ENCODE assay signal across 20 cellular contexts in the genomic region with DNA sequence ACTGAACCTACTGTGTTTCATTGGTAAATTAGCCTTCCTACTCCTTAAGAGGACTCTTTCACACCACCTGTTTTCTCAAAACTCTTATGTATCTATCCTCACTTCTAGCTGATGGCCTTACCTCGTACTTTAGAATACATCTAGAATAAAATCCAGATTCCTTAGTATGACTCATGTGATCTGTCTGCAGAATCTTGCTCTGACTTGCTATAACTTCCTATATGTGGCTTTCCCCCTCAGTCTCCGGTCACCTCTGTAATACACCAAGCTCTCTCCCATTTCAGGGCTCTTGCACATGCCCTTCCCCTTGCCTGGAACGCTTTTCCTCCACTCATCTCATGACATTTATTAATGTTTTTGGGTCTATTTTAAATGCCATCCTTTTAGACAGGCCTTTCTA.
DNase-seq lines count a peak whose midpoint lies in the region; ATAC-seq, FAIRE-seq and TF ChIP-seq lines count a peak whose summit lies in the region.
"Had no signal": no experiment of that assay in that cellular context is flagged by ENCODE, and none has a peak within 500 bp of the region (broad histone marks: within the 10 kb centered on the region; RNA-seq: fewer than 3 reads in every experiment).

No MANE protein-coding gene starts in this region.

- H3K36me3 ChIP-seq in breast epithelium = no peaks in the 10 kb centered on the region
- no peaks in the 10 kb centered on the region for H3K36me3 ChIP-seq in RWPE2 (ENCODE audit: low read depth)
- H3K36me3 ChIP-seq: BE2C had no signal

- H3K9me3 Mint-ChIP-seq in MCF 10A (ENCODE audit: unreplicated experiment) = no peaks in the 10 kb centered on the region
- H3K9me3 Mint-ChIP-seq in T-cell = no peaks in the 10 kb centered on the region

- BruUV-seq in MCF 10A (replicated peaks; lab: Mats Ljungman, UMichigan) = no TSS peak

- DNase-seq in MCF 10A (ENCODE audit: unreplicated experiment) (peak; percentile 55), breast epithelium (ENCODE audit: low spot score in 2 of 2) (no peak), RWPE2 (ENCODE audit: low spot score) (no peak), epithelial cell of esophagus (ENCODE audit: low read depth) (peak; percentile 82), urothelium cell line (ENCODE audit: low spot score) (peak; percentile 27), kidney tubule cell (ENCODE audit: low spot score) (no peak), T-cell (no peak)
- DNase-seq: 8988T; BE2C; CD4-positive, CD25-positive, alpha-beta regulatory T cell; COR-L47; GDM1; GOT3; MM.1S; NCI-H1092; NCI-H1436 treated with DMSO at 0.1 percent for 48 hours; NCI-H2081; NCI-H774 had no signal

- TF ChIP-seq CTCF in MCF 10A (IDR thresholded peaks at IDR 0.05; ENCODE audit: unreplicated experiment) (no peak), breast epithelium (IDR thresholded peaks at IDR 0.05) (no peak), RWPE2 (IDR thresholded peaks at IDR 0.05; ENCODE audit: poor library complexity, severe bottlenecking) (no peak), epithelial cell of esophagus (IDR thresholded peaks at IDR 0.05; ENCODE audit: insufficient read depth, low read depth, low read length, missing control alignments) (no peak)

- CTCF ChIA-PET in MCF 10A (lab: Yijun Ruan, JAX) (interaction anchor here (0.6 to 2.1 kb wide), 3 partner anchors 10 to 251 kb away, joined by 3 to 9 read pairs (median 3); no protein-coding TSS in a partner anchor), T-cell (lab: Charles Lee) (no interaction called here)

- H3K4me1 ChIP-seq in breast epithelium (no peaks in the 10 kb centered on the region), RWPE2 (ENCODE audit: insufficient read depth, poor library complexity, severe bottlenecking) (peaks cover 37% of the 10 kb centered on the region)
- H3K4me1 ChIP-seq: BE2C had no signal

- H3K4me3 ChIP-seq in breast epithelium = no peak overlapping the region
- H3K4me3 ChIP-seq in RWPE2 (ENCODE audit: severe bottlenecking) = no peak overlapping the region
- H3K4me3 ChIP-seq in epithelial cell of esophagus (ENCODE audit: low read length) = no peak overlapping the region

- H3K9me3 ChIP-seq in breast epithelium (no peaks in the 10 kb centered on the region), RWPE2 (ENCODE audit: severe bottlenecking) (no peaks in the 10 kb centered on the region)
- H3K9me3 ChIP-seq: BE2C had no signal

- H3K27ac Mint-ChIP-seq in MCF 10A (ENCODE audit: low read depth, unreplicated experiment) (peak overlapping the region; percentile 18), T-cell (no peak overlapping the region)
- H3K27ac Mint-ChIP-seq: CD4-positive, CD25-positive, alpha-beta regulatory T cell had no signal

- intact Hi-C loops in MCF 10A (cut with micrococcal nuclease) (no loop called here), breast epithelium (cut with DNase I; ENCODE audit: low total_unique reads) (no loop called here)

- ATAC-seq in RWPE2 (ENCODE audit: low read depth) (peak; percentile 68), T-cell (replicated peaks in 1 of 4) (no peak), HG03520 (IDR thresholded peaks at IDR 0.05; ENCODE audit: unreplicated experiment) (no peak)

- POLR2A ChIA-PET in MCF 10A (lab: Yijun Ruan, JAX) = no interaction called here
- POLR2A ChIA-PET in T-cell (lab: Charles Lee) = no interaction called here

- H3K4me3 Mint-ChIP-seq in MCF 10A (ENCODE audit: unreplicated experiment) = no peak overlapping the region
- H3K4me3 Mint-ChIP-seq in T-cell = no peak overlapping the region
- H3K4me3 Mint-ChIP-seq: CD4-positive, CD25-positive, alpha-beta regulatory T cell had no signal

- no peaks in the 10 kb centered on the region for H3K36me3 Mint-ChIP-seq in MCF 10A (ENCODE audit: insufficient read depth, unreplicated experiment)
- H3K36me3 Mint-ChIP-seq in T-cell = no peaks in the 10 kb centered on the region
- H3K36me3 Mint-ChIP-seq: CD4-positive, CD25-positive, alpha-beta regulatory T cell had no signal

- H3K27me3 ChIP-seq in breast epithelium (no peaks in the 10 kb centered on the region), RWPE2 (ENCODE audit: insufficient read depth, poor library complexity, severe bottlenecking) (no peaks in the 10 kb centered on the region)
- H3K27me3 ChIP-seq: BE2C had no signal

- no peak overlapping the region for H3K27ac ChIP-seq in breast epithelium
- H3K27ac ChIP-seq in RWPE2 (ENCODE audit: poor library complexity, severe bottlenecking) = peak overlapping the region; percentile 85
- H3K27ac ChIP-seq: KMS-11 had no signal

- no peak for FAIRE-seq in urothelium cell line (lab: Jason Lieb, UNC)

- H3K4me1 Mint-ChIP-seq in MCF 10A (ENCODE audit: insufficient read depth, unreplicated experiment) (peaks cover 36% of the 10 kb centered on the region), T-cell (no peaks in the 10 kb centered on the region)
- H3K4me1 Mint-ChIP-seq: CD4-positive, CD25-positive, alpha-beta regulatory T cell had no signal

- TF ChIP-seq POLR2A in breast epithelium (IDR thresholded peaks at IDR 0.05) = no peak

- H3K27me3 Mint-ChIP-seq in MCF 10A (ENCODE audit: insufficient read depth, unreplicated experiment) = no peaks in the 10 kb centered on the region
- H3K27me3 Mint-ChIP-seq in T-cell = peaks cover 0 to under 1% of the 10 kb centered on the region in 2 donors

Comparison
In these comparisons a context has a peak if more than half of its experiments do, and no peak if none do; other contexts are left out.
1. DNase-seq: peak in MCF 10A (single experiment), epithelial cell of esophagus (single experiment) and urothelium cell line (single experiment); none in breast epithelium (0 of 2), RWPE2 (single experiment), kidney tubule cell (single experiment) and T-cell (0 of 34).